Comparison of ENCODE assay signal across 8 cellular contexts in the genomic region with DNA sequence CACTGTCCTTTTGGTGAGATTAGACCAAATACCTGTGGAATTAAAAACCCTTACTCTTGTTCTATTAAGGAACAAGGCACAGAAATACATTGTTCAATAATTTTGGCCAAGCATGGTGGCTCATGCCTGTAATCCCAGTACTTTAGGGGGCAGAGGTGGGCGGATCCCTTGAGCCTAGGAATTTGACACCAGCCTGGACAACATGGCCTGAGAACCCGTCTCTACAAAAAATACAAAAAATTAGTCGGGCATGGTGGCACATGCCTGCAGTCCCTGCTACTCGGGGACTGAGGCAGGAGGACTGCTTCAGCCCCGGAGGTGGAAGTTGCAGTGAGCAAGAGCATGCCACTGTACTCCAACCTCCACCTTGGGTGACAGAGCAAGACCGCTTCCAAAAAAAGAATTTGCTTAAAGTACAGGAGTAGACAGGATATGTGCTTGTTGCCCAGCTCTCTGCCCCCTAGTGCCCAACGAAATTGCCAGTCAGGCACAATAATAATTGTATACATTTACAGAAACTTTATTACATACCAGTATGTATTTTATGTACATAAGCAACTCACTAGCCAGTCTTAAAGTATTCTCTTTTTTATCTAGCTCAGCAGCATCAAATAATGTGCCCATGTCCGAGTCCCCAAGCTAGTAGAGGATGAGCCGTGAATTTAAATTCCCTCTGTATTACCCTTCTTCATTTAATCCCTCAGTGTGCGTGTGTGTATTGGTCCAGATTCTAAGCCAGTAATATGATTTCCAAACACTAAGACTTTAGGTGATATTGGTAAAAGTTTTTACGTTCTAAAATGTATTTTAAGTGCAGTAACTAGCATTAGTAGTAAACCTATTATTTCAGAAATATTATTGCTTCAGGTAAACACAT. TPM values are rescaled to one million over a fixed set of nuclear protein-coding genes. Genes with fewer than 3 reads are reported as not detected.
DNase-seq lines count a peak whose midpoint lies in the region; ATAC-seq, FAIRE-seq and TF ChIP-seq lines count a peak whose summit lies in the region.

No MANE protein-coding gene starts in this region.

- no peak overlapping the region for H3K4ac ChIP-seq in H1 (replicated peaks; ENCODE audit: insufficient read length, low read depth, low read length)

- H3K36me3 Mint-ChIP-seq in naive thymus-derived CD8-positive, alpha-beta T cell: peaks cover 0 to 44% (median 4%) of the 10 kb centered on the region in 3 donors

- H3K18ac ChIP-seq in H1 (ENCODE audit: extremely low read depth, low read length): no peak overlapping the region

- no peak for ATAC-seq in Right ventricle myocardium superior (ENCODE audit: poor library complexity)
- no peak for ATAC-seq in naive thymus-derived CD8-positive, alpha-beta T cell
- ATAC-seq in GM18505 (IDR thresholded peaks at IDR 0.05; ENCODE audit: unreplicated experiment): no peak
- ATAC-seq in HG02885 (IDR thresholded peaks at IDR 0.05; ENCODE audit: poor library complexity, unreplicated experiment): no peak

- H3K4me3 ChIP-seq in cardiac muscle cell (peak overlapping the region; percentile 58), H1 (ENCODE audit: extremely low read depth in 1 of 4, insufficient read depth in 2 of 4, low read depth in 3 of 4, low read length in 4 of 4) (peak overlapping the region; percentile 88 to 95 (median 92))

- H3K23me2 ChIP-seq in H1 (ENCODE audit: low read depth, low read length): peaks cover 3% of the 10 kb centered on the region; the same call in 1 of the 2 replicates

- no peak overlapping the region for H4K91ac ChIP-seq in H1 (replicated peaks; ENCODE audit: insufficient read length, low read length)

- H3K9ac ChIP-seq in H1 (replicated peaks in 1 of 4; ENCODE audit: extremely low read depth in 1 of 4, low read depth in 3 of 4, low read length in 3 of 4): peak overlapping the region in 1 of 4 experiments; percentile 52; a peak in 2 of 7 replicates

- H2BK5ac ChIP-seq in H1 (ENCODE audit: low read depth, low read length): no peak overlapping the region

- no peak for TF ChIP-seq POLR2A in H1 (IDR thresholded peaks at IDR 0.05; ENCODE audit: control extremely low read depth in 1 of 2, low read depth in 2 of 2, low read length in 2 of 2)
- TF ChIP-seq POLR2A in GM18505 (IDR thresholded peaks at IDR 0.05; ENCODE audit: borderline replicate concordance, extremely low read depth, insufficient read depth, insufficient read length): no peak

- H3K23ac ChIP-seq in H1 (ENCODE audit: insufficient read length): no peak overlapping the region

- H4K5ac ChIP-seq in H1 (ENCODE audit: insufficient read length, low read depth, low read length): no peak overlapping the region

- peak overlapping the region; percentile 87 to 99 (median 98) for H3K27ac Mint-ChIP-seq in naive thymus-derived CD8-positive, alpha-beta T cell

- H3K4me3 Mint-ChIP-seq in naive thymus-derived CD8-positive, alpha-beta T cell: peak overlapping the region; percentile 91 to 99 (median 95)

- H2BK15ac ChIP-seq in H1 (ENCODE audit: low read length): no peak overlapping the region

- H3K27me3 ChIP-seq in cardiac muscle cell (no peaks in the 10 kb centered on the region), H1 (replicated peaks in 1 of 4; ENCODE audit: control insufficient read depth in 3 of 4, extremely low read depth in 1 of 4, insufficient read depth in 3 of 4, low read length in 3 of 4) (peaks cover 0 to 1% (median 0%) of the 10 kb centered on the region in 4 experiments; a peak in 1 of 7 replicates)

- H3K9me3 ChIP-seq in cardiac muscle cell (ENCODE audit: low read depth): no peaks in the 10 kb centered on the region
- H3K9me3 ChIP-seq in H1 (ENCODE audit: insufficient read depth in 2 of 2, low read depth in 1 of 2, low read length in 1 of 2): peaks cover 0 to 3% of the 10 kb centered on the region in 2 experiments; a peak in 1 of 4 replicates

- peak overlapping the region; percentile 76 to 91 for H3K4me2 ChIP-seq in H1 (ENCODE audit: insufficient read depth in 1 of 2, low read depth in 2 of 2, low read length in 2 of 2)

- no peak overlapping the region for H2AK5ac ChIP-seq in H1 (ENCODE audit: low read depth, low read length)

- peaks cover 7 to 29% of the 10 kb centered on the region in 2 experiments for H3K79me2 ChIP-seq in H1 (ENCODE audit: control insufficient read depth in 1 of 2, insufficient read depth in 2 of 2, low read length in 2 of 2)

- H3K56ac ChIP-seq in H1 (replicated peaks; ENCODE audit: insufficient read length, low read depth, low read length): no peak overlapping the region

- no peak for TF ChIP-seq EP300 in H1 (IDR thresholded peaks at IDR 0.05; ENCODE audit: borderline replicate concordance in 1 of 2, low read depth in 2 of 2, low read length in 2 of 2)

- DNase-seq in cardiac muscle cell (ENCODE audit: low read depth in 1 of 2, low spot score in 1 of 2) (peak in 1 of 2 donors; percentile 21), Right ventricle myocardium superior (no peak), SK-MEL-5 (ENCODE audit: low read depth, low spot score) (peak; percentile 38), H1 (ENCODE audit: low read depth in 1 of 2, low spot score in 2 of 2) (no peak), hippocampal formation (lab: John Stamatoyannopoulos, UW) (no peak)
- DNase-seq in naive thymus-derived CD8-positive, alpha-beta T cell: peak in 3 of 10 donors; percentile 16 to 32 (median 19)

- H4K20me1 ChIP-seq in H1 (replicated peaks in 1 of 2; ENCODE audit: control insufficient read depth in 1 of 2, insufficient read depth in 2 of 2, low read length in 2 of 2): peaks cover 2 to 12% of the 10 kb centered on the region in 2 experiments

- no peak overlapping the region for H2AFZ ChIP-seq in H1 (ENCODE audit: low read length)

- peaks cover 9% of the 10 kb centered on the region for H3K4me1 ChIP-seq in cardiac muscle cell (ENCODE audit: low read depth)
- no peaks in the 10 kb centered on the region; a peak in 2 of 7 replicates for H3K4me1 ChIP-seq in H1 (replicated peaks in 1 of 4; ENCODE audit: control insufficient read depth in 3 of 4, insufficient read depth in 4 of 4, low read length in 3 of 4)

- no peak overlapping the region for H2BK120ac ChIP-seq in H1 (replicated peaks; ENCODE audit: low read depth, low read length)

- intact Hi-C loops in Right ventricle myocardium superior (cut with DNase I): no loop called here

- H3K79me1 ChIP-seq in H1 (ENCODE audit: low read depth, low read length): peaks cover 3% of the 10 kb centered on the region

- WGBS in H1 (ENCODE audit: extremely low coverage in 1 of 2, insufficient coverage in 1 of 2, insufficient read length in 1 of 2, insufficient replicate concordance in 2 of 2, low coverage in 1 of 2, low lambda C conversion rate in 2 of 2, missing lambda C conversion rate in 1 of 2), 2 experiments: 78% methylated on average over 11 of the region's 11 CpGs; no CpG with 5 or more reads in 1 of the 2 experiments

- POLR2A ChIA-PET in H1 (lab: Charles Lee; ENCODE audit: partially characterized antibody): interaction anchor here (0.8 to 3.2 kb wide), 3 partner anchors 10 to 67 kb away, joined by 3 to 17 read pairs (median 4); partner anchors contain the start of genes ERI2 and REXO5
- POLR2A ChIA-PET in naive thymus-derived CD8-positive, alpha-beta T cell (lab: Charles Lee): interaction anchor here (0.7 to 1.9 kb wide), 3 partner anchors 9 to 161 kb away, joined by 3 to 7 read pairs (median 3); partner anchors contain the start of gene ACSM3

- H2BK20ac ChIP-seq in H1 (ENCODE audit: low read length): no peak overlapping the region

- FAIRE-seq in H1 (lab: Jason Lieb, UNC): no peak

- H3K27ac ChIP-seq in cardiac muscle cell (peak overlapping the region; percentile 82), H1 (ENCODE audit: low read depth, low read length) (no peak overlapping the region)

- H2BK12ac ChIP-seq in H1 (ENCODE audit: low read depth, low read length): no peak overlapping the region

- H3K4me1 Mint-ChIP-seq in naive thymus-derived CD8-positive, alpha-beta T cell: peaks cover 5 to 37% (median 29%) of the 10 kb centered on the region in 4 donors

- no peaks in the 10 kb centered on the region for H3K9me3 Mint-ChIP-seq in naive thymus-derived CD8-positive, alpha-beta T cell

- CTCF ChIA-PET in H1 (lab: Charles Lee; ENCODE audit: partially characterized antibody): interaction anchor here (0.7 to 1.0 kb wide), 2 partner anchors 10 to 15 kb away, joined by 3 read pairs; no protein-coding TSS in a partner anchor

- no peak overlapping the region for H4K8ac ChIP-seq in H1 (ENCODE audit: extremely low read depth, insufficient read depth, low read length)

- no peak for TF ChIP-seq RAD21 in H1 (IDR thresholded peaks at IDR 0.05 in 1 of 2, conservative IDR thresholded peaks at IDR 0.05 in 1 of 2; ENCODE audit: low read depth in 2 of 2, low read length in 2 of 2)

- H3K36me3 ChIP-seq in cardiac muscle cell: peaks cover 33% of the 10 kb centered on the region
- H3K36me3 ChIP-seq in H1 (ENCODE audit: control insufficient read depth in 2 of 4, insufficient read depth in 4 of 4, low read length in 3 of 4): peaks cover 12 to 35% (median 23%) of the 10 kb centered on the region in 4 experiments; a peak in 7 of 8 replicates

- TF ChIP-seq CTCF in cardiac muscle cell (IDR thresholded peaks at IDR 0.05; ENCODE audit: low read depth, low read length): peak; percentile 38
- no peak for TF ChIP-seq CTCF in H1 (IDR thresholded peaks at IDR 0.05; ENCODE audit: control extremely low read depth in 1 of 3, insufficient read depth in 1 of 3, low read depth in 1 of 3, low read length in 3 of 3)

- H3K14ac ChIP-seq in H1 (ENCODE audit: insufficient read length): no peak overlapping the region

- H3K27me3 Mint-ChIP-seq in naive thymus-derived CD8-positive, alpha-beta T cell: no peaks in the 10 kb centered on the region

- in situ Hi-C loops in SK-MEL-5 (cut with HindIII; ENCODE audit: low pct_unique_long_range_greater_than_20kb, low sequenced_read_pairs): no loop called here

RNA-seq across cellular contexts. Expression of gene THUMPD1, which starts 1.4 kb away (rescaled TPM):
- total RNA-seq in cardiac muscle cell (83.3 and 85.9 TPM in 2 replicates), Right ventricle myocardium superior (17.2 TPM)
- polyA plus RNA-seq in cardiac muscle cell (21.8 and 22.8 TPM in 2 replicates), H1 (2011; rRNA removed) (31.6 and 51.3 TPM in 2 replicates)
- 31.9 and 34.7 TPM in 2 replicates for total RNA-seq in SK-MEL-5 (2014; rRNA removed; shearing (Covaris generic))
- polyA plus RNA-seq in SK-MEL-5 (2015; cell fraction: cytosol; rRNA removed): 25.4 and 28.8 TPM in 2 replicates
- 43.8 and 65.1 TPM in 2 replicates for polyA plus RNA-seq in SK-MEL-5 (2015; cell fraction: nucleus; rRNA removed)
- total RNA-seq in H1 (2021; fragmentation: NEBNext Ultra II Directional; extraction: Animal tissue kit (Norgen Biotek cat#: 25700)): 46.9 and 49.4 TPM in 2 replicates
- 37.1 TPM for polyA plus RNA-seq in H1 (2011; cell fraction: cytosol; rRNA removed)
- polyA plus RNA-seq in H1 (2011; cell fraction: nucleus; rRNA removed): 41.2 TPM
- polyA plus RNA-seq in H1 (2012, experiment 1 of 2): 22.6 to 33.6 TPM (median 27.5 TPM) in 4 replicates
- 2.3 TPM for polyA plus RNA-seq in H1 (2012, experiment 2 of 2)
- 42.2 TPM for polyA plus RNA-seq in H1 (2013, experiment 1 of 2)
- 37.4 TPM for polyA plus RNA-seq in H1 (2013, experiment 2 of 2)
- 38.8 and 57.4 TPM in 2 replicates for polyA minus RNA-seq in H1 (2011; rRNA and poly(A)+ RNA removed)
- polyA minus RNA-seq in H1 (2011; cell fraction: cytosol; rRNA and poly(A)+ RNA removed): 45.5 TPM
- polyA minus RNA-seq in H1 (2011; cell fraction: nucleus; rRNA and poly(A)+ RNA removed): 123 TPM
- 10 to 100 TPM; 82.5 to 83.3 TPM for total RNA-seq in naive thymus-derived CD8-positive, alpha-beta T cell
- polyA plus RNA-seq in naive thymus-derived CD8-positive, alpha-beta T cell: 10 to 100 TPM; 63.8 to 74.2 (median 69.4) TPM

RNA-seq across cellular contexts. Expression of gene ACSM3, which starts 23.6 kb away (rescaled TPM):
- total RNA-seq in cardiac muscle cell (1.2 and 4.5 TPM in 2 replicates), Right ventricle myocardium superior (8.7 TPM)
- polyA plus RNA-seq in cardiac muscle cell (1.8 and 2.0 TPM in 2 replicates), H1 (2011; rRNA removed) (4.9 and 5.7 TPM in 2 replicates)
- 0.34 and 0.48 TPM in 2 replicates for total RNA-seq in SK-MEL-5 (2014; rRNA removed; shearing (Covaris generic))
- polyA plus RNA-seq in SK-MEL-5 (2015; cell fraction: cytosol; rRNA removed): 0.74 and 1.5 TPM in 2 replicates
- polyA plus RNA-seq in SK-MEL-5 (2015; cell fraction: nucleus; rRNA removed): 0.79 and 0.95 TPM in 2 replicates
- total RNA-seq in H1 (2021; fragmentation: NEBNext Ultra II Directional; extraction: Animal tissue kit (Norgen Biotek cat#: 25700)): 3.3 and 6.2 TPM in 2 replicates
- 7.3 TPM for polyA plus RNA-seq in H1 (2011; cell fraction: cytosol; rRNA removed)
- polyA plus RNA-seq in H1 (2011; cell fraction: nucleus; rRNA removed): 4.2 TPM
- polyA plus RNA-seq in H1 (2012, experiment 1 of 2): 5.2 to 7.9 TPM (median 5.5 TPM) in 4 replicates
- 0.93 TPM for polyA plus RNA-seq in H1 (2012, experiment 2 of 2)
- 6.8 TPM for polyA plus RNA-seq in H1 (2013, experiment 1 of 2)
- polyA plus RNA-seq in H1 (2013, experiment 2 of 2): 6.5 TPM
- polyA minus RNA-seq in H1 (2011; rRNA and poly(A)+ RNA removed): 4.2 and 4.6 TPM in 2 replicates
- 3.9 TPM for polyA minus RNA-seq in H1 (2011; cell fraction: cytosol; rRNA and poly(A)+ RNA removed)
- 4.7 TPM for polyA minus RNA-seq in H1 (2011; cell fraction: nucleus; rRNA and poly(A)+ RNA removed)
- total RNA-seq in naive thymus-derived CD8-positive, alpha-beta T cell: 10 to 100 TPM; 11.2 to 15.5 TPM
- 10 to 100 TPM in 2 of 3 donors, 1 to 10 TPM in 1; 7.9 to 15.7 (median 14.8) TPM for polyA plus RNA-seq in naive thymus-derived CD8-positive, alpha-beta T cell

RNA-seq across cellular contexts. Expression of gene ACSM1, which starts 42.8 kb away (rescaled TPM):
- not detected in 2 replicates for total RNA-seq in cardiac muscle cell
- polyA plus RNA-seq in cardiac muscle cell: not detected in 2 replicates
- not detected for total RNA-seq in Right ventricle myocardium superior
- total RNA-seq in SK-MEL-5 (2014; rRNA removed; shearing (Covaris generic)): not detected in 2 replicates
- not detected in 2 replicates for polyA plus RNA-seq in SK-MEL-5 (2015; cell fraction: cytosol; rRNA removed)
- not detected in 2 replicates for polyA plus RNA-seq in SK-MEL-5 (2015; cell fraction: nucleus; rRNA removed)
- not detected in 2 replicates for total RNA-seq in H1 (2021; fragmentation: NEBNext Ultra II Directional; extraction: Animal tissue kit (Norgen Biotek cat#: 25700))
- polyA plus RNA-seq in H1 (2011; rRNA removed): 0.30 and 0.41 TPM in 2 replicates
- 0.27 TPM for polyA plus RNA-seq in H1 (2011; cell fraction: cytosol; rRNA removed)
- polyA plus RNA-seq in H1 (2011; cell fraction: nucleus; rRNA removed): 0.30 TPM
- 0.21 to 0.45 TPM (median 0.32 TPM) in 4 replicates for polyA plus RNA-seq in H1 (2012, experiment 1 of 2)
- polyA plus RNA-seq in H1 (2012, experiment 2 of 2): 0.12 TPM
- not detected for polyA plus RNA-seq in H1 (2013, experiment 1 of 2)
- 0.02 TPM for polyA plus RNA-seq in H1 (2013, experiment 2 of 2)
- 0.28 and 0.34 TPM in 2 replicates for polyA minus RNA-seq in H1 (2011; rRNA and poly(A)+ RNA removed)
- 0.59 TPM for polyA minus RNA-seq in H1 (2011; cell fraction: cytosol; rRNA and poly(A)+ RNA removed)
- polyA minus RNA-seq in H1 (2011; cell fraction: nucleus; rRNA and poly(A)+ RNA removed): 0.80 TPM
- under 1 TPM; 0.77 to 0.99 TPM for total RNA-seq in naive thymus-derived CD8-positive, alpha-beta T cell
- under 1 TPM in 1 of 3 donors, not detected in 2; 0.23 TPM for polyA plus RNA-seq in naive thymus-derived CD8-positive, alpha-beta T cell
